Comparison of ENCODE assay signal across 14 cellular contexts in genomic region chr3:45946307-45946706, GRCh38. TPM values are rescaled to one million over a fixed set of nuclear protein-coding genes. Genes with fewer than 3 reads are reported as not detected.
DNase-seq lines count a peak whose midpoint lies in the region; ATAC-seq and TF ChIP-seq lines count a peak whose summit lies in the region.
"Had no signal": no experiment of that assay in that cellular context is flagged by ENCODE, and none has a peak within 500 bp of the region (broad histone marks: within the 10 kb centered on the region; RNA-seq: fewer than 3 reads in every experiment).

No MANE protein-coding gene starts in this region.

- H3K27me3 ChIP-seq in SJSA1 (replicated peaks), result no peaks in the 10 kb centered on the region
- no peaks in the 10 kb centered on the region for H3K27me3 ChIP-seq in foreskin keratinocyte
- H3K27me3 ChIP-seq: left lung had no signal

- H3K9me3 ChIP-seq in SJSA1 (replicated peaks), result no peaks in the 10 kb centered on the region; the same call in 1 of the 2 replicates
- H3K9me3 ChIP-seq: left lung, SK-N-SH had no signal

- DNase-seq in AG09309 (ENCODE audit: low read depth), result no peak
- DNase-seq in EL, result peak; percentile 62
- no peak for DNase-seq in SJSA1 (ENCODE audit: low read depth in 1 of 2, low spot score in 2 of 2)
- peak in 1 of 2 donors; percentile 9 for DNase-seq in foreskin keratinocyte
- DNase-seq in NCI-H2107 (lab: John Stamatoyannopoulos, UW), result no peak
- DNase-seq: activated naive CD4-positive, alpha-beta T cell treated with Interleukin-2 at 50 U/mL for 16 hours; left lung; NCI-H1694 treated with DMSO at 0.1 percent for 48 hours; NCI-H510A treated with DMSO at 0.1 percent for 48 hours; SK-N-SH had no signal

- H3K4me3 ChIP-seq in AG09309 (ENCODE audit: control insufficient read depth, low read depth, low read length) (no peak overlapping the region), SJSA1 (no peak overlapping the region)
- H3K4me3 ChIP-seq: left lung had no signal

- ATAC-seq in foreskin keratinocyte (no peak), GM21390 (IDR thresholded peaks at IDR 0.05; ENCODE audit: unreplicated experiment) (no peak), HG02588 (IDR thresholded peaks at IDR 0.05; ENCODE audit: unreplicated experiment) (no peak), GM21786 (IDR thresholded peaks at IDR 0.05; ENCODE audit: unreplicated experiment) (no peak)
- ATAC-seq: left lung had no signal

- H3K4me1 ChIP-seq in SJSA1 (replicated peaks) (peaks cover 37% of the 10 kb centered on the region), foreskin keratinocyte (no peaks in the 10 kb centered on the region)

- peaks cover 16% of the 10 kb centered on the region for H3K36me3 ChIP-seq in SJSA1

- TF ChIP-seq CTCF in AG09309 (IDR thresholded peaks at IDR 0.05; ENCODE audit: control insufficient read depth, insufficient read depth, low read depth, low read length, missing control alignments) (peak; percentile 17), foreskin keratinocyte (conservative IDR thresholded peaks at IDR 0.05) (peak; percentile 36)

- H3K27ac ChIP-seq in SJSA1, result 0 out of 2 replicates have a peak overlapping the region, but pooled peaks have one; percentile 80
- no peak overlapping the region for H3K27ac ChIP-seq in foreskin keratinocyte
- H3K27ac ChIP-seq: left lung had no signal

RNA-seq across cellular contexts. Expression of gene CXCR6, which starts 3.0 kb away (rescaled TPM):
- not detected in 2 replicates for total RNA-seq in SJSA1 (2014; rRNA removed; shearing (Covaris generic))
- not detected in 2 replicates for total RNA-seq in foreskin keratinocyte
- polyA plus RNA-seq in foreskin keratinocyte, result not detected in 2 replicates
- total RNA-seq: OCI-LY7 had no signal
- polyA plus RNA-seq: SK-N-SH had no signal

RNA-seq across cellular contexts. Expression of gene FYCO1, which starts 49.3 kb away (rescaled TPM):
- 5.4 and 7.6 TPM in 2 replicates for total RNA-seq in SJSA1 (2014; rRNA removed; shearing (Covaris generic))
- total RNA-seq in foreskin keratinocyte, result 14.1 and 18.7 TPM in 2 replicates
- 4.4 and 6.4 TPM in 2 replicates for polyA plus RNA-seq in foreskin keratinocyte

RNA-seq across cellular contexts. Expression of gene CCR9, which starts 60.0 kb away (rescaled TPM):
- total RNA-seq in SJSA1 (2014; rRNA removed; shearing (Covaris generic)), result not detected in 2 replicates
- not detected in 2 replicates for total RNA-seq in foreskin keratinocyte
- polyA plus RNA-seq in foreskin keratinocyte, result not detected in 2 replicates
- polyA plus RNA-seq: SK-N-SH had no signal
